ENCODE assay signal across 20 cellular contexts in the genomic region with DNA sequence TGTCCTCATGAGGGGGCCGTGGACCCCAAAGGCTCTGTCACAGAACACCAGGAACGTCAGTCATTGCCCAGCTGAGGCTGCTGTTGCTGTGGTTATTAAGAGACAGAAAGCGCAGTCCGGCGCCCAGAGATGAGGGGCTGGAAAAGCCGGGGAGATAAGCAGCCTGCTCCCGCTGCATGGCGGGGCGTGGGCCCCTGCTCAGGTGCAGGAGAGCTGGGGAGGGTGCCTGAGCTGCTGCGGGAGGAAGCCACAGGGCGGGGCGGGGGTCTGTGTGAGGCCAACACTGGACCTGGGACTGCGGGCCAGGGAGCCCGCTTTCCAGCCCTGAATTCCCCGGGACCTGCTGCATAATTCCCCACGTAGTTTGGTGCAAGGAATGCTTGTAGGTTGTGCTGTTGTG. TPM values are rescaled to one million over a fixed set of nuclear protein-coding genes. Genes with fewer than 3 reads are reported as not detected.
"Had no signal": no experiment of that assay in that cellular context is flagged by ENCODE, and none has a peak within 500 bp of the region (broad histone marks: within the 10 kb centered on the region; RNA-seq: fewer than 3 reads in every experiment).

No MANE protein-coding gene starts in this region.

- H3K36me3 ChIP-seq: tibial nerve had no signal

- DNase-seq: activated CD4-positive, alpha-beta T cell treated with anti-CD3 and anti-CD28 coated beads, Interleukin-2, amount 10 ng/mL, durations not matched to agents 7 days and 5 days; activated CD8-positive, alpha-beta memory T cell treated with anti-CD3 and anti-CD28 coated beads for 24 hours; activated gamma-delta T cell treated with Interleukin-2 at 50 U/mL for 16 hours; effector memory CD4-positive, alpha-beta T cell; foreskin keratinocyte; left cardiac atrium; naive thymus-derived CD4-positive, alpha-beta T cell; posterior cingulate gyrus; small intestine; stimulated activated CD4-positive, alpha-beta T cell treated with anti-CD3 and anti-CD28 coated beads, Interleukin-4, amount 100 ng/mL, for 4 hours; stimulated activated CD8-positive, alpha-beta memory T cell treated with anti-CD3 and anti-CD28 coated beads, Interleukin-4, amount 100 ng/mL, for 48 hours; stimulated activated naive CD4-positive, alpha-beta T cell treated with Interleukin-2 at 50 U/mL for 16 hours; substantia nigra had no signal

- H3K27ac Mint-ChIP-seq: activated CD4-positive, alpha-beta T cell treated with anti-CD3 and anti-CD28 coated beads, Interleukin-2, amount 10 ng/mL, durations not matched to agents 7 days and 5 days; activated naive CD8-positive, alpha-beta T cell; naive thymus-derived CD4-positive, alpha-beta T cell had no signal

- H3K4me1 Mint-ChIP-seq: activated CD4-positive, alpha-beta T cell treated with anti-CD3 and anti-CD28 coated beads, Interleukin-2, amount 10 ng/mL, durations not matched to agents 7 days and 5 days; central memory CD8-positive, alpha-beta T cell had no signal

- H3K4me3 Mint-ChIP-seq: activated CD4-positive, alpha-beta T cell treated with anti-CD3 and anti-CD28 coated beads, Interleukin-2, amount 10 ng/mL, durations not matched to agents 7 days and 5 days; activated naive CD8-positive, alpha-beta T cell; central memory CD8-positive, alpha-beta T cell; naive thymus-derived CD4-positive, alpha-beta T cell had no signal

- H3K4me1 ChIP-seq: foreskin keratinocyte had no signal

- H3K4me3 ChIP-seq: tibial nerve had no signal

- H3K27ac ChIP-seq: foreskin keratinocyte, tibial nerve had no signal

- ATAC-seq: foreskin keratinocyte; left cardiac atrium; naive thymus-derived CD4-positive, alpha-beta T cell; right cardiac atrium had no signal

RNA-seq across cellular contexts. Expression of a gene that starts 11.3 kb away (rescaled TPM):
- total RNA-seq: activated CD4-positive, alpha-beta T cell treated with anti-CD3 and anti-CD28 coated beads, Interleukin-2, amount 10 ng/mL, durations not matched to agents 7 days and 5 days; foreskin keratinocyte; left cardiac atrium; lung microvascular endothelial cell; mononuclear cell; naive thymus-derived CD4-positive, alpha-beta T cell; right cardiac atrium; T-helper 2 cell treated with Interferon-gamma antibody and Interleukin-4, amounts not matched to agents 100 ng/mL and 5 ng/mL, for 36 hours; tibial nerve had no signal
